Comparison of ENCODE assay signal across 18 cellular contexts in genomic region chr5:113380299-113381014, GRCh38. TPM values are rescaled to one million over a fixed set of nuclear protein-coding genes. Genes with fewer than 3 reads are reported as not detected.
DNase-seq lines count a peak whose midpoint lies in the region; ATAC-seq and TF ChIP-seq lines count a peak whose summit lies in the region.
"Had no signal": no experiment of that assay in that cellular context is flagged by ENCODE, and none has a peak within 500 bp of the region (broad histone marks: within the 10 kb centered on the region; RNA-seq: fewer than 3 reads in every experiment).

No MANE protein-coding gene starts in this region.

- no peak overlapping the region for H3K4me3 Mint-ChIP-seq in mesothelial cell of epicardium
- no peak overlapping the region for H3K4me3 Mint-ChIP-seq in endodermal cell
- H3K4me3 Mint-ChIP-seq: activated CD4-positive, alpha-beta T cell treated with anti-CD3 and anti-CD28 coated beads, Interleukin-2, amount 10 ng/mL, durations not matched to agents 7 days and 5 days; activated T-cell treated with anti-CD3 and anti-CD28 coated beads, Interleukin-2, amount 50 U/mL, for 24 hours had no signal

- TF ChIP-seq CTCF in IMR-90 (conservative IDR thresholded peaks at IDR 0.05; ENCODE audit: low read depth, low read length): no peak
- no peak for TF ChIP-seq CTCF in mesothelial cell of epicardium (IDR thresholded peaks at IDR 0.05; ENCODE audit: unreplicated experiment)
- TF ChIP-seq CTCF in endodermal cell (conservative IDR thresholded peaks at IDR 0.05): no peak
- no peak for TF ChIP-seq CTCF in foreskin keratinocyte (conservative IDR thresholded peaks at IDR 0.05)
- TF ChIP-seq CTCF in foreskin fibroblast (IDR thresholded peaks at IDR 0.05; ENCODE audit: low read depth, low read length): no peak

- peak overlapping the region; percentile 55 for H3K4me2 ChIP-seq in BLaER1
- no peak overlapping the region for H3K4me2 ChIP-seq in IMR-90 (ENCODE audit: low read depth, low read length)

- 20% methylated on average over 2 of the region's 4 CpGs; no CpG with 5 or more reads in 1 of the 2 experiments for WGBS in IMR-90 (ENCODE audit: extremely low coverage in 2 of 2, insufficient read length in 1 of 2), 2 experiments
- 91 to 94% methylated on average over 3 to 4 of the region's 4 CpGs for WGBS in endodermal cell (ENCODE audit: insufficient coverage in 1 of 2, insufficient read length in 1 of 2), 2 experiments

- peak overlapping the region; percentile 7 for H2BK5ac ChIP-seq in IMR-90 (ENCODE audit: low read depth, low read length, poor library complexity, severe bottlenecking)

- no peak for TF ChIP-seq POLR2A in IMR-90 (IDR thresholded peaks at IDR 0.05; ENCODE audit: low read depth, low read length)

- H3K36me3 Mint-ChIP-seq in mesothelial cell of epicardium: no peaks in the 10 kb centered on the region
- H3K36me3 Mint-ChIP-seq in endodermal cell (ENCODE audit: low read depth): no peaks in the 10 kb centered on the region

- H2BK120ac ChIP-seq in IMR-90 (ENCODE audit: low read depth, low read length): 0 out of 2 replicates have a peak overlapping the region, but pooled peaks have one; percentile 16

- no peak overlapping the region; the same call in 1 of the 2 replicates for H2AK5ac ChIP-seq in IMR-90 (ENCODE audit: low read depth, low read length)

- H3K4me1 ChIP-seq in BLaER1 (peaks cover 78% of the 10 kb centered on the region), IMR-90 (ENCODE audit: control insufficient read depth, insufficient read depth, low read length) (peaks cover 16% of the 10 kb centered on the region), endodermal cell (ENCODE audit: control insufficient read depth, insufficient read depth, low read length) (no peaks in the 10 kb centered on the region), foreskin keratinocyte (peaks cover 10% of the 10 kb centered on the region)

- H4K5ac ChIP-seq in IMR-90 (ENCODE audit: low read depth, low read length): peak overlapping the region; percentile 71; the same call in 1 of the 2 replicates

- H3K27me3 ChIP-seq in BLaER1 (no peaks in the 10 kb centered on the region), IMR-90 (ENCODE audit: control insufficient read depth, insufficient read depth, low read length) (no peaks in the 10 kb centered on the region), endodermal cell (ENCODE audit: control insufficient read depth, insufficient read depth, low read length, poor library complexity, severe bottlenecking) (no peaks in the 10 kb centered on the region), foreskin keratinocyte (no peaks in the 10 kb centered on the region)

- TF ChIP-seq RAD21 in IMR-90 (IDR thresholded peaks at IDR 0.05; ENCODE audit: low read length): no peak

- H3K27ac Mint-ChIP-seq in mesothelial cell of epicardium (peak overlapping the region; percentile 9), endodermal cell (no peak overlapping the region)
- H3K27ac Mint-ChIP-seq: activated CD4-positive, alpha-beta T cell treated with anti-CD3 and anti-CD28 coated beads, Interleukin-2, amount 10 ng/mL, durations not matched to agents 7 days and 5 days; activated T-cell treated with anti-CD3 and anti-CD28 coated beads, Interleukin-2, amount 50 U/mL, for 24 hours had no signal

- H3K9ac ChIP-seq in BLaER1: no peak overlapping the region
- H3K9ac ChIP-seq in IMR-90 (ENCODE audit: low read depth, low read length): peak overlapping the region; percentile 31; the same call in 1 of the 2 replicates
- H3K9ac ChIP-seq in endodermal cell (ENCODE audit: extremely low read depth, low read length, poor library complexity, severe bottlenecking): no peak overlapping the region

- H3K27me3 Mint-ChIP-seq in mesothelial cell of epicardium (ENCODE audit: low read depth) (no peaks in the 10 kb centered on the region), endodermal cell (ENCODE audit: insufficient read depth) (no peaks in the 10 kb centered on the region)

- ATAC-seq in IMR-90 (ENCODE audit: low read depth) (no peak; the same call in 1 of the 2 replicates), foreskin keratinocyte (no peak)
- ATAC-seq: left colon had no signal

- H3K36me3 ChIP-seq in BLaER1: no peaks in the 10 kb centered on the region
- peaks cover 3% of the 10 kb centered on the region; the same call in 1 of the 2 replicates for H3K36me3 ChIP-seq in IMR-90 (ENCODE audit: control insufficient read depth, insufficient read depth, low read length)
- H3K36me3 ChIP-seq in endodermal cell (ENCODE audit: control insufficient read depth, insufficient read depth, low read length): no peaks in the 10 kb centered on the region

- peak overlapping the region; percentile 44; the same call in 1 of the 2 replicates for H3K23ac ChIP-seq in IMR-90 (ENCODE audit: low read depth, low read length)

- peak overlapping the region; percentile 48 for H2BK20ac ChIP-seq in IMR-90 (ENCODE audit: low read depth, low read length)

- peak overlapping the region; percentile 34; the same call in 1 of the 2 replicates for H3K4ac ChIP-seq in IMR-90 (ENCODE audit: low read depth, low read length)

- CTCF ChIA-PET in IMR-90 (lab: Yijun Ruan, JAX): interaction anchor here (1.0 to 1.5 kb wide), 3 partner anchors 14 to 384 kb away, joined by 3 read pairs; no protein-coding TSS in a partner anchor

- peak; percentile 30 for DNase-seq in IMR-90
- DNase-seq in amniotic epithelial cell (ENCODE audit: low read depth): peak; percentile 91
- no peak for DNase-seq in mesothelial cell of epicardium (ENCODE audit: low spot score in 2 of 2, unreplicated experiment in 2 of 2)
- no peak for DNase-seq in endodermal cell
- DNase-seq in foreskin keratinocyte: no peak
- no peak for DNase-seq in NCI-H187 (lab: John Stamatoyannopoulos, UW)
- DNase-seq in foreskin fibroblast: no peak
- DNase-seq: activated CD4-positive, alpha-beta T cell treated with anti-CD3 and anti-CD28 coated beads, Interleukin-2, amount 10 ng/mL, durations not matched to agents 7 days and 5 days; activated T-cell treated with anti-CD3 and anti-CD28 coated beads, Interleukin-2, amount 50 U/mL, for 24 hours; effector memory CD4-positive, alpha-beta T cell; left colon; NCI-H446 treated with DMSO at 0.1 percent for 48 hours; SHP77; stimulated activated CD4-positive, alpha-beta T cell treated with anti-CD3 and anti-CD28 coated beads, Interleukin-15, amount 100 ng/mL, for 24 hours had no signal

- POLR2A ChIA-PET in IMR-90 (lab: Charles Lee; ENCODE audit: unreplicated experiment): no interaction called here

- no peak overlapping the region for H3K56ac ChIP-seq in IMR-90 (ENCODE audit: extremely low read depth, insufficient read depth, low read length)

- H3K9me3 Mint-ChIP-seq in mesothelial cell of epicardium (no peaks in the 10 kb centered on the region), endodermal cell (no peaks in the 10 kb centered on the region)
- H3K9me3 Mint-ChIP-seq: activated T-cell treated with anti-CD3 and anti-CD28 coated beads, Interleukin-2, amount 50 U/mL, for 24 hours had no signal

- no peak overlapping the region for H2AFZ ChIP-seq in IMR-90 (replicated peaks; ENCODE audit: low read length, poor library complexity)

- no peaks in the 10 kb centered on the region for H3K9me1 ChIP-seq in IMR-90 (ENCODE audit: insufficient read depth, low read length)

- peaks cover 12% of the 10 kb centered on the region; the same call in 1 of the 2 replicates for H4K20me1 ChIP-seq in BLaER1
- H4K20me1 ChIP-seq in IMR-90 (ENCODE audit: insufficient read depth, low read length): no peaks in the 10 kb centered on the region

- intact Hi-C loops in IMR-90 (cut with micrococcal nuclease): no loop called here

- dilution Hi-C loops in IMR-90 (cut with HindIII; ENCODE audit: low sequenced_read_pairs, unreplicated experiment): no loop called here

- no peak overlapping the region for H3K4me3 ChIP-seq in BLaER1
- H3K4me3 ChIP-seq in IMR-90 (ENCODE audit: insufficient read depth, low read depth, low read length): no peak overlapping the region
- no peak overlapping the region for H3K4me3 ChIP-seq in endodermal cell (ENCODE audit: low read length)
- H3K4me3 ChIP-seq in foreskin fibroblast (ENCODE audit: low read depth in 1 of 2, low read length in 2 of 2): no peak overlapping the region

- no peak overlapping the region for H3K27ac ChIP-seq in BLaER1
- no peak overlapping the region; the same call in 1 of the 2 replicates for H3K27ac ChIP-seq in IMR-90 (ENCODE audit: insufficient read depth, low read length)
- no peak overlapping the region for H3K27ac ChIP-seq in endodermal cell (ENCODE audit: low read depth, low read length)
- H3K27ac ChIP-seq in foreskin keratinocyte: no peak overlapping the region

- H3K4me1 Mint-ChIP-seq in mesothelial cell of epicardium: peaks cover 20% of the 10 kb centered on the region
- peaks cover 3% of the 10 kb centered on the region for H3K4me1 Mint-ChIP-seq in endodermal cell

- peak overlapping the region; percentile 4; the same call in 1 of the 2 replicates for H4K91ac ChIP-seq in IMR-90 (ENCODE audit: insufficient read depth, low read depth, low read length)

- in situ Hi-C loops in IMR-90 (cut with MboI; ENCODE audit: low sequenced_read_pairs): loop anchor here (5.0 kb wide), 1 partner anchor 122 kb away; no protein-coding TSS in a partner anchor

- H3K18ac ChIP-seq in IMR-90 (ENCODE audit: low read depth, low read length): peak overlapping the region; percentile 89

- H2BK15ac ChIP-seq in IMR-90 (ENCODE audit: low read depth, low read length): peak overlapping the region; percentile 31; the same call in 1 of the 3 replicates

- H2AK9ac ChIP-seq in IMR-90 (replicated peaks; ENCODE audit: low read depth, low read length, poor library complexity): no peak overlapping the region

- no peak overlapping the region for H3K14ac ChIP-seq in IMR-90 (replicated peaks; ENCODE audit: low read depth, low read length)

- H3K79me1 ChIP-seq in IMR-90 (ENCODE audit: low read depth in 1 of 2, low read length in 2 of 2): no peaks in the 10 kb centered on the region

- H3K9me3 ChIP-seq in BLaER1 (peaks cover 3% of the 10 kb centered on the region; the same call in 1 of the 2 replicates), IMR-90 (ENCODE audit: control insufficient read depth, insufficient read depth, low read length) (no peaks in the 10 kb centered on the region), endodermal cell (ENCODE audit: control insufficient read depth, low read length) (no peaks in the 10 kb centered on the region)

- H4K8ac ChIP-seq in IMR-90 (ENCODE audit: low read depth in 2 of 2, low read length in 2 of 2): peak overlapping the region in 1 of 2 experiments; percentile 51; a peak in 2 of 4 replicates

- BruUV-seq in IMR-90 (replicated peaks; lab: Mats Ljungman, UMichigan): no TSS peak

TF ChIP-seq in IMR-90, 13 proteins besides CTCF, POLR2A, EP300 and RAD21 (continues in another document):
- TF ChIP-seq RFX5 (IDR thresholded peaks at IDR 0.05; ENCODE audit: low read depth, low read length): no peak

RNA-seq across cellular contexts. Expression of gene TSSK1B, which starts 54.3 kb away (rescaled TPM):
- total RNA-seq in IMR-90 (2012; rRNA removed) (under 0.01 and 0.18 TPM in 2 replicates), mesothelial cell of epicardium (0.38 to 0.78 TPM (median 0.60 TPM) in 3 replicates), endodermal cell (under 1 TPM in 1 of 2 donors, not detected in 1; 0.11 TPM), foreskin keratinocyte (0.10 and 0.14 TPM in 2 replicates)
- polyA plus RNA-seq in IMR-90 (2012; rRNA removed) (0.03 TPM in 1 of 2 replicates, not detected in the other), foreskin keratinocyte (not detected in 2 replicates)
- not detected in 2 replicates for polyA plus RNA-seq in IMR-90 (2012; cell fraction: cytosol; rRNA removed)
- polyA plus RNA-seq in IMR-90 (2012; cell fraction: nucleus; rRNA removed; ENCODE audit: low replicate concordance): 0.33 and 0.44 TPM in 2 replicates
- not detected for polyA plus RNA-seq in endodermal cell (2013, experiment 1 of 2)
- not detected for polyA plus RNA-seq in endodermal cell (2013, experiment 2 of 2)
- total RNA-seq: activated CD4-positive, alpha-beta T cell treated with anti-CD3 and anti-CD28 coated beads, Interleukin-2, amount 10 ng/mL, durations not matched to agents 7 days and 5 days; HT1080; left colon had no signal
- polyA plus RNA-seq: adipose tissue, neural cell had no signal

Comparison
In these comparisons a context has a peak if more than half of its experiments do, and no peak if none do; other contexts are left out.
1. DNase-seq: peak in IMR-90 (single experiment) and amniotic epithelial cell (single experiment); none in mesothelial cell of epicardium (0 of 2), endodermal cell (single experiment), foreskin keratinocyte (0 of 2), NCI-H187 (0 of 2) and foreskin fibroblast (0 of 2).